In the genomic region with DNA sequence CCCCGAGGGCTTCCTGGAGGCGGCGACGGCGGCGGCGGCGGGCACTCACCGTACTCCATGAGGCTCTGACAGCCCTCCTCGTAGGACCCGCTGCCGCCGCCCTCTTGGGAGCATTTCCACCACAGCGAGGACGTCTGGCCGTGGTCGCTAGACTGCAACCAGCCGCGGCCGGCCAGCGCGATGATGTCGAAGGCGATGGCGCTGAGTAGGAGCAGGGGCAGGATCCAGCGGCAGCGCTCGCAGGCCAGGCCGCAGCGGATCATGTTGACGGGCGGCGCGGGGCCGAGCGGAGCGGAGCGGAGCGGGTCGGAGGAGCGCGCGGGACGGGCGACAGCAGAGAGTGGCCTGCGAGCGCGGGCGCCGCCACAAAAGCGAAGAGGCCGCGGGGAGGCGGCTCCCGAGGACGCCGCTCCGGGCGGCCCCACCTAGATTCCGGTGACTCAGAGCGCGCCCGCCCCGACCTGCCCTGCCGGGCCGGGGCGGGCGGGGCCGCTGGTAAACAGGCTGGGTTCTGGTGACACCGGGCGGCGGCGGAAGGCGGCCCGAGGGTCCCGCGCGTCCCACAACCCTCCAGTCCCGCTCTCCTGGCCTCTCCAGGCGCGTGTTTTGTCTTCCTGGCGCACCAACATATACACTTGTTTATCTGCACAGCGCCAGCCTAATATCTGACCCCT, we compare ENCODE assay signal across 1 cellular context.
TF ChIP-seq lines count a peak whose summit lies in the region.

A gene (minus strand): TSS at position 342 of the 674 bp plus-strand sequence. CDS start 79 bp downstream, at position 263.

TF ChIP-seq in IMR-90, 13 proteins besides CTCF, POLR2A, EP300 and RAD21:
- TF ChIP-seq FOS (IDR thresholded peaks at IDR 0.05; ENCODE audit: low read depth, low read length) (0 out of 2 replicates have a peak, but pooled peaks have one; percentile 3), MAFK (IDR thresholded peaks at IDR 0.05; ENCODE audit: low read depth, low read length) (no peak), RFX5 (IDR thresholded peaks at IDR 0.05; ENCODE audit: low read depth, low read length) (no peak), BHLHE40 (IDR thresholded peaks at IDR 0.05; ENCODE audit: low read depth, low read length) (no peak)
